ENCODE assay signal across 20 cellular contexts in the genomic region with DNA sequence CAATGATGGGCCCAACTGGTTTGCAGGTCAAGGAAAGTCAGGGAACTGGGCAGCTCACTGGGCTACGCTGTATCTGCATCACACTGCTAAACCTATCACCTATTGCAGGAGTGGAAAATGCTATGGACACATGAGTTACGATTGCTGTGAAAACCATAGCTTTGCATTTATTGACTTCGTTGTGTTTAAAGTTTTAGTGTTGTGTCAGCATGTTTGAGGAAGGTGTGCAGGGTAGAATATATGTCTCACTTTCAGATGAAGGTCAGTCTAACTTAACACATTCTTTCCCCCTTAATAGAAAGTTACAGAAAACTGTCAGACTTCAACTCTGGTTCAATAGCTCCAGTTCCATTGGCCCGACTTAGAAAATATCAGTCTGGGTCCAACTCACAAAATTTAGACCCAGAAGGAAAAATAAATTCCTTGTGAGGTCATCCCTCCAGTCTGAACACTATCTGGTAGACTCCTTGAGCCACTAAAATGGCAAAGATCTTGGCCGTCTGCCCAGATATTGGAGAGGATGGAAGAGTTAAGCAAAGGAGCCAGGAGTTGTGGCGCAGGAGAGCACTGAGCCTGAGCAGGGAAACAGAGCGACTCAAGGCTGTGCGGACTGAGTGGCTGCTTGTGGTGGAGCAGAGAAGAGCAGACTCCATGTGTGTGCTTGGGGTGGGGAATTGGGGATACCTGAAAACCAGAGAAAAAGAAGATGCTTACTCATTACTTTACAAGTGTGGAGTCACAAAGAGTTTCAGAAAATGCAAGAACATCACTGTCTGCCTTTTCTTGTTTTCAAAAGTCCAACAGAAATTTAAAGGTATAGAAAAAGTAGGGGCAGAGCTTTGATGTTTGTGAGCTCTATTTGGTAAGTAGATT.
A peak's percentile ranks its signal among the peaks of the same experiment; 100 is the strongest.
DNase-seq lines count a peak whose midpoint lies in the region; ATAC-seq and TF ChIP-seq lines count a peak whose summit lies in the region.
"Had no signal": no experiment of that assay in that cellular context is flagged by ENCODE, and none has a peak within 500 bp of the region (broad histone marks: within the 10 kb centered on the region; RNA-seq: fewer than 3 reads in every experiment).

No MANE protein-coding gene starts in this region.

- H3K4me1 ChIP-seq in HEK293 (ENCODE audit: control insufficient read depth, insufficient read depth, low read length): peaks cover 3% of the 10 kb centered on the region; the same call in 1 of the 2 replicates
- H3K4me1 ChIP-seq: HAP-1 had no signal

- no peaks in the 10 kb centered on the region for H3K36me3 Mint-ChIP-seq in T-helper 17 cell (ENCODE audit: low read depth)
- H3K36me3 Mint-ChIP-seq: CD8-positive, alpha-beta memory T cell had no signal

- peak overlapping the region; percentile 1 for H3K27ac Mint-ChIP-seq in T-helper 17 cell
- H3K27ac Mint-ChIP-seq: T-helper 1 cell treated with Interleukin-12 subunit alpha and Interleukin-12 subunit beta and Interleukin-4 antibody, amounts not matched to agents 30 μg/mL and 1 μg/mL, for 36 hours had no signal

- CTCF ChIA-PET in HEK293 (lab: Yijun Ruan, JAX): no interaction called here

- POLR2A ChIA-PET in HEK293 (lab: Yijun Ruan, JAX): no interaction called here

- no peak for TF ChIP-seq CTCF in HEK293 (tag by site-specific recombination; IDR thresholded peaks at IDR 0.05)

- no peak overlapping the region for H3K4me3 ChIP-seq in HEK293 (ENCODE audit: low read depth, low read length)
- H3K4me3 ChIP-seq: GM12878, GM23248, HAP-1 had no signal

- no peaks in the 10 kb centered on the region for H3K27me3 Mint-ChIP-seq in T-helper 17 cell
- H3K27me3 Mint-ChIP-seq: CD8-positive, alpha-beta memory T cell had no signal

- no peaks in the 10 kb centered on the region for H3K36me3 ChIP-seq in HEK293 (ENCODE audit: control insufficient read depth in 2 of 2, insufficient read depth in 1 of 2, low read length in 2 of 2)
- H3K36me3 ChIP-seq: HAP-1 had no signal

- H3K4me3 Mint-ChIP-seq in T-helper 17 cell: no peak overlapping the region
- H3K4me3 Mint-ChIP-seq: CD8-positive, alpha-beta memory T cell; T-helper 1 cell treated with Interleukin-12 subunit alpha and Interleukin-12 subunit beta and Interleukin-4 antibody, amounts not matched to agents 30 μg/mL and 1 μg/mL, for 36 hours had no signal

- peaks cover 3% of the 10 kb centered on the region for H3K4me1 Mint-ChIP-seq in T-helper 17 cell

- no peak overlapping the region for H3K27ac ChIP-seq in HEK293 (ENCODE audit: extremely low read depth, low read depth, low read length)
- H3K27ac ChIP-seq: C4-2B, GM23248 had no signal

- ATAC-seq in T-helper 17 cell (no peak), HG03565 (IDR thresholded peaks at IDR 0.05; ENCODE audit: unreplicated experiment) (no peak)
- ATAC-seq: GM12878, Right ventricle myocardium inferior had no signal

- DNase-seq in NCI-H2196 (lab: John Stamatoyannopoulos, UW; ENCODE audit: unreplicated experiment) (peak; percentile 4), NCI-H2196 treated with DMSO at 0.1 percent for 48 hours (lab: John Stamatoyannopoulos, UW; ENCODE audit: unreplicated experiment) (no peak), T-helper 17 cell (no peak), kidney glomerular epithelial cell (lab: John Stamatoyannopoulos, UW) (no peak)
- DNase-seq in effector CD4-positive, alpha-beta T cell: no peak
- DNase-seq: 8988T; Calu3; CD8-positive, alpha-beta memory T cell; GM23248; Kasumi-1; NCI-H1417 treated with DMSO at 0.1 percent for 48 hours; NCI-H187; NCI-H524 treated with DMSO at 0.1 percent for 48 hours had no signal

- H3K9me3 ChIP-seq in HEK293 (ENCODE audit: control insufficient read depth, insufficient read depth, low read depth, low read length): no peaks in the 10 kb centered on the region
- H3K9me3 ChIP-seq in T-helper 17 cell (ENCODE audit: control insufficient read depth, low read length, poor library complexity, severe bottlenecking): no peaks in the 10 kb centered on the region
- H3K9me3 ChIP-seq: HAP-1 had no signal

TF ChIP-seq in HEK293, 187 proteins besides CTCF, POLR2A, EP300 and RAD21:
- TF ChIP-seq, protein P1, sequence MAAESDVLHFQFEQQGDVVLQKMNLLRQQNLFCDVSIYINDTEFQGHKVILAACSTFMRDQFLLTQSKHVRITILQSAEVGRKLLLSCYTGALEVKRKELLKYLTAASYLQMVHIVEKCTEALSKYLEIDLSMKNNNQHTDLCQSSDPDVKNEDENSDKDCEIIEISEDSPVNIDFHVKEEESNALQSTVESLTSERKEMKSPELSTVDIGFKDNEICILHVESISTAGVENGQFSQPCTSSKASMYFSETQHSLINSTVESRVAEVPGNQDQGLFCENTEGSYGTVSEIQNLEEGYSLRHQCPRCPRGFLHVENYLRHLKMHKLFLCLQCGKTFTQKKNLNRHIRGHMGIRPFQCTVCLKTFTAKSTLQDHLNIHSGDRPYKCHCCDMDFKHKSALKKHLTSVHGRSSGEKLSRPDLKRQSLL (tag by site-specific recombination; IDR thresholded peaks at IDR 0.05): peak; percentile 74; the same call in 1 of the 2 replicates
- TF ChIP-seq, protein P2, sequence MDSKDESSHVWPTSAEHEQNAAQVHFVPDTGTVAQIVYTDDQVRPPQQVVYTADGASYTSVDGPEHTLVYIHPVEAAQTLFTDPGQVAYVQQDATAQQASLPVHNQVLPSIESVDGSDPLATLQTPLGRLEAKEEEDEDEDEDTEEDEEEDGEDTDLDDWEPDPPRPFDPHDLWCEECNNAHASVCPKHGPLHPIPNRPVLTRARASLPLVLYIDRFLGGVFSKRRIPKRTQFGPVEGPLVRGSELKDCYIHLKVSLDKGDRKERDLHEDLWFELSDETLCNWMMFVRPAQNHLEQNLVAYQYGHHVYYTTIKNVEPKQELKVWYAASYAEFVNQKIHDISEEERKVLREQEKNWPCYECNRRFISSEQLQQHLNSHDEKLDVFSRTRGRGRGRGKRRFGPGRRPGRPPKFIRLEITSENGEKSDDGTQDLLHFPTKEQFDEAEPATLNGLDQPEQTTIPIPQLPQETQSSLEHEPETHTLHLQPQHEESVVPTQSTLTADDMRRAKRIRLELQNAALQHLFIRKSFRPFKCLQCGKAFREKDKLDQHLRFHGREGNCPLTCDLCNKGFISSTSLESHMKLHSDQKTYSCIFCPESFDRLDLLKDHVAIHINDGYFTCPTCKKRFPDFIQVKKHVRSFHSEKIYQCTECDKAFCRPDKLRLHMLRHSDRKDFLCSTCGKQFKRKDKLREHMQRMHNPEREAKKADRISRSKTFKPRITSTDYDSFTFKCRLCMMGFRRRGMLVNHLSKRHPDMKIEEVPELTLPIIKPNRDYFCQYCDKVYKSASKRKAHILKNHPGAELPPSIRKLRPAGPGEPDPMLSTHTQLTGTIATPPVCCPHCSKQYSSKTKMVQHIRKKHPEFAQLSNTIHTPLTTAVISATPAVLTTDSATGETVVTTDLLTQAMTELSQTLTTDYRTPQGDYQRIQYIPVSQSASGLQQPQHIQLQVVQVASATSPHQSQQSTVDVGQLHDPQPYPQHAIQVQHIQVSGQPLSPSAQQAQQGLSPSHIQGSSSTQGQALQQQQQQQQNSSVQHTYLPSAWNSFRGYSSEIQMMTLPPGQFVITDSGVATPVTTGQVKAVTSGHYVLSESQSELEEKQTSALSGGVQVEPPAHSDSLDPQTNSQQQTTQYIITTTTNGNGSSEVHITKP (tag by site-specific recombination; IDR thresholded peaks at IDR 0.05): 0 out of 2 replicates have a peak, but pooled peaks have one; percentile 20
- TF ChIP-seq FEZF1 (tag by site-specific recombination; IDR thresholded peaks at IDR 0.05): peak; percentile 12; the same call in 1 of the 2 replicates
- TF ChIP-seq ZNF600 (tag by site-specific recombination; IDR thresholded peaks at IDR 0.05): 0 out of 2 replicates have a peak, but pooled peaks have one; percentile 27
- TF ChIP-seq, protein P3, sequence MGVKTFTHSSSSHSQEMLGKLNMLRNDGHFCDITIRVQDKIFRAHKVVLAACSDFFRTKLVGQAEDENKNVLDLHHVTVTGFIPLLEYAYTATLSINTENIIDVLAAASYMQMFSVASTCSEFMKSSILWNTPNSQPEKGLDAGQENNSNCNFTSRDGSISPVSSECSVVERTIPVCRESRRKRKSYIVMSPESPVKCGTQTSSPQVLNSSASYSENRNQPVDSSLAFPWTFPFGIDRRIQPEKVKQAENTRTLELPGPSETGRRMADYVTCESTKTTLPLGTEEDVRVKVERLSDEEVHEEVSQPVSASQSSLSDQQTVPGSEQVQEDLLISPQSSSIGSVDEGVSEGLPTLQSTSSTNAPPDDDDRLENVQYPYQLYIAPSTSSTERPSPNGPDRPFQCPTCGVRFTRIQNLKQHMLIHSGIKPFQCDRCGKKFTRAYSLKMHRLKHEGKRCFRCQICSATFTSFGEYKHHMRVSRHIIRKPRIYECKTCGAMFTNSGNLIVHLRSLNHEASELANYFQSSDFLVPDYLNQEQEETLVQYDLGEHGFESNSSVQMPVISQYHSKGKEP (tag by site-specific recombination; IDR thresholded peaks at IDR 0.05): no peak
- TF ChIP-seq, protein P4, sequence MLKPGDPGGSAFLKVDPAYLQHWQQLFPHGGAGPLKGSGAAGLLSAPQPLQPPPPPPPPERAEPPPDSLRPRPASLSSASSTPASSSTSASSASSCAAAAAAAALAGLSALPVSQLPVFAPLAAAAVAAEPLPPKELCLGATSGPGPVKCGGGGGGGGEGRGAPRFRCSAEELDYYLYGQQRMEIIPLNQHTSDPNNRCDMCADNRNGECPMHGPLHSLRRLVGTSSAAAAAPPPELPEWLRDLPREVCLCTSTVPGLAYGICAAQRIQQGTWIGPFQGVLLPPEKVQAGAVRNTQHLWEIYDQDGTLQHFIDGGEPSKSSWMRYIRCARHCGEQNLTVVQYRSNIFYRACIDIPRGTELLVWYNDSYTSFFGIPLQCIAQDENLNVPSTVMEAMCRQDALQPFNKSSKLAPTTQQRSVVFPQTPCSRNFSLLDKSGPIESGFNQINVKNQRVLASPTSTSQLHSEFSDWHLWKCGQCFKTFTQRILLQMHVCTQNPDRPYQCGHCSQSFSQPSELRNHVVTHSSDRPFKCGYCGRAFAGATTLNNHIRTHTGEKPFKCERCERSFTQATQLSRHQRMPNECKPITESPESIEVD (tag by site-specific recombination; IDR thresholded peaks at IDR 0.05): no peak
